ENCODE assay signal across 17 cellular contexts in genomic region chr5:157400741-157401140, GRCh38. TPM values are rescaled to one million over a fixed set of nuclear protein-coding genes. Genes with fewer than 3 reads are reported as not detected.
"Had no signal": no experiment of that assay in that cellular context is flagged by ENCODE, and none has a peak within 500 bp of the region (broad histone marks: within the 10 kb centered on the region; RNA-seq: fewer than 3 reads in every experiment).

No MANE protein-coding gene starts in this region.

- H3K4me1 ChIP-seq: ascending aorta, gastrocnemius medialis, heart left ventricle, testis had no signal

- DNase-seq: activated CD4-positive, alpha-beta T cell treated with anti-CD3 and anti-CD28 coated beads, Interleukin-2, amount 50 U/mL, for 1 hour; gastrocnemius medialis; heart left ventricle; immature natural killer cell; right cardiac atrium; stimulated activated CD4-positive, alpha-beta T cell treated with anti-CD3 and anti-CD28 coated beads, Interleukin-4, amount 100 ng/mL, for 24 hours; stimulated activated CD8-positive, alpha-beta memory T cell treated with anti-CD3 and anti-CD28 coated beads, Interleukin-4, amount 100 ng/mL, for 48 hours; testis had no signal

- H3K27ac ChIP-seq: ascending aorta, epithelial cell of prostate, gastrocnemius medialis, heart left ventricle, skin epidermis, testis, VCaP had no signal

- H3K36me3 ChIP-seq: ascending aorta, gastrocnemius medialis, heart left ventricle had no signal

- H3K4me3 Mint-ChIP-seq: immature natural killer cell; natural killer cell treated with Interleukin-12 subunit alpha and Interleukin-12 subunit beta and Interleukin-15 and Interleukin-18, amount 100 ng/mL, for 72 hours; stimulated activated naive CD8-positive, alpha-beta T cell treated with anti-CD3 and anti-CD28 coated beads, Interleukin-15, Interleukin-2, amounts not matched to agents 100 ng/mL and 50 ng/mL, for 24 hours had no signal

- H3K27me3 Mint-ChIP-seq: progenitor cell of endocrine pancreas had no signal

- H3K27me3 ChIP-seq: ascending aorta, gastrocnemius medialis, heart left ventricle, testis had no signal

- ATAC-seq: gastrocnemius medialis; heart left ventricle; natural killer cell treated with Interleukin-12 subunit alpha and Interleukin-12 subunit beta and Interleukin-15 and Interleukin-18, amount 100 ng/mL, for 72 hours; right cardiac atrium had no signal

- H3K9me3 ChIP-seq: gastrocnemius medialis, testis had no signal

- H3K4me3 ChIP-seq: ascending aorta, gastrocnemius medialis, heart left ventricle, skin epidermis, testis had no signal

- H3K27ac Mint-ChIP-seq: immature natural killer cell; natural killer cell treated with Interleukin-12 subunit alpha and Interleukin-12 subunit beta and Interleukin-15 and Interleukin-18, amount 100 ng/mL, for 72 hours; progenitor cell of endocrine pancreas; stimulated activated naive CD8-positive, alpha-beta T cell treated with anti-CD3 and anti-CD28 coated beads, Interleukin-15, Interleukin-2, amounts not matched to agents 100 ng/mL and 50 ng/mL, for 24 hours had no signal

RNA-seq across cellular contexts. Expression of gene NIPAL4, which starts 59.3 kb away (rescaled TPM):
- total RNA-seq: ascending aorta, dermis microvascular lymphatic vessel endothelial cell, mesenteric fat pad, progenitor cell of endocrine pancreas had no signal
- polyA plus RNA-seq: immature natural killer cell had no signal
